9 cellular contexts compared by ENCODE assay signal in the genomic region with DNA sequence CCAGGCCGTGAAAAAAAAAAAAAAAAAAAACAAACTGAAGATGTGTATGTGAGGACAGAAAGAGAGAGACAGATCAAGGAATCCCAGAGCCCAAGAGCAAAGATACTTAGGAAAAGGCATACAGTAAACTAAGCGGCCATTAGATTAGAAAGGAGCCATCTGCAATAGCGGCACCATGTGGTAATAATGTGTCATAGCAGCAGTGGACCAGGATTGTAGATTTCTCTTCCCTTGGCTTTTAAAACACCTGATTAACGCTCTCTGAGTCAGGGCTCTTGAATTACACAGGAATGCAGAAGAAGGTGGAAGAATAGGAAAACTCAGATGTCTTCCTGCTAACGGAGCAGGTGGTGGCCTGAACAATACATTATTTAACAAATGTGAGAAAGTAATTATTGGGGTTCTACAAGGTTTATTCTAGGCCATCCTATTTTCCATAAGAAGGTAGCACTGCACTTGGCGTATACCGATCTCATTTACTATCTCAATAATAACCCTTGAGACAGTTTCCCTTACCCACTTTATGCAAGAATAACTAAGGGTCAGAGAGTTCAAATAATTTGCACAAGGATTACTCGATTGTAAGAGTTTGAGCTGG.
DNase-seq lines count a peak whose midpoint lies in the region; ATAC-seq and TF ChIP-seq lines count a peak whose summit lies in the region.
"Had no signal": no experiment of that assay in that cellular context is flagged by ENCODE, and none has a peak within 500 bp of the region (broad histone marks: within the 10 kb centered on the region; RNA-seq: fewer than 3 reads in every experiment).

No MANE protein-coding gene starts in this region.

- H3K4me1 ChIP-seq in GM23248 (ENCODE audit: insufficient read depth) (peaks cover 12% of the 10 kb centered on the region), Loucy (ENCODE audit: insufficient read depth, low read length, poor library complexity, severe bottlenecking) (no peaks in the 10 kb centered on the region)

- H3K27me3 ChIP-seq in GM23248 (replicated peaks; ENCODE audit: insufficient read depth): peaks cover 3% of the 10 kb centered on the region; the same call in 1 of the 2 replicates
- no peaks in the 10 kb centered on the region for H3K27me3 ChIP-seq in Loucy (ENCODE audit: insufficient read depth, low read length, poor library complexity, severe bottlenecking)

- H3K4me2 ChIP-seq in GM23248 (ENCODE audit: unreplicated experiment) (no peak overlapping the region), Loucy (ENCODE audit: low read depth, low read length, poor library complexity, severe bottlenecking) (no peak overlapping the region)

- no peak overlapping the region for H3K4me3 Mint-ChIP-seq in activated naive CD4-positive, alpha-beta T cell treated with anti-CD3 and anti-CD28 coated beads, Interleukin-2, amount 10 ng/mL, durations not matched to agents 7 days and 5 days
- H3K4me3 Mint-ChIP-seq in osteocyte (ENCODE audit: unreplicated experiment): no peak overlapping the region
- H3K4me3 Mint-ChIP-seq in activated CD8-positive, alpha-beta memory T cell treated with anti-CD3 and anti-CD28 coated beads, Interleukin-2, amount 10 ng/mL, durations not matched to agents 7 days and 5 days: no peak overlapping the region
- H3K4me3 Mint-ChIP-seq: central memory CD8-positive, alpha-beta T cell had no signal

- 26 to 27% methylated on average over 8 of the region's 8 CpGs for WGBS in GM23248 (ENCODE audit: low coverage in 1 of 2, low lambda C conversion rate in 2 of 2, missing lambda C conversion rate in 2 of 2), 2 experiments

- no peaks in the 10 kb centered on the region for H3K36me3 Mint-ChIP-seq in activated naive CD4-positive, alpha-beta T cell treated with anti-CD3 and anti-CD28 coated beads, Interleukin-2, amount 10 ng/mL, durations not matched to agents 7 days and 5 days
- H3K36me3 Mint-ChIP-seq in osteocyte (ENCODE audit: unreplicated experiment): no peaks in the 10 kb centered on the region
- H3K36me3 Mint-ChIP-seq in activated CD8-positive, alpha-beta memory T cell treated with anti-CD3 and anti-CD28 coated beads, Interleukin-2, amount 10 ng/mL, durations not matched to agents 7 days and 5 days: no peaks in the 10 kb centered on the region

- H2AFZ ChIP-seq in GM23248 (no peak overlapping the region), Loucy (ENCODE audit: low read length) (no peak overlapping the region)

- DNase-seq in activated naive CD4-positive, alpha-beta T cell treated with anti-CD3 and anti-CD28 coated beads, Interleukin-2, amount 10 ng/mL, durations not matched to agents 7 days and 5 days: peak; percentile 43
- no peak for DNase-seq in activated naive CD4-positive, alpha-beta T cell treated with Interleukin-2 at 50 U/mL for 16 hours
- DNase-seq in GM23248: peak; percentile 61
- peak; percentile 53 for DNase-seq in SW480 (ENCODE audit: low spot score)
- DNase-seq in fibroblast of pulmonary artery (ENCODE audit: low read depth): peak; percentile 69
- DNase-seq in osteocyte (ENCODE audit: extremely low spot score, unreplicated experiment): no peak
- DNase-seq in activated CD8-positive, alpha-beta memory T cell treated with anti-CD3 and anti-CD28 coated beads, Interleukin-2, amount 10 ng/mL, durations not matched to agents 7 days and 5 days: no peak

- H3K4me3 ChIP-seq in GM23248 (no peak overlapping the region), Loucy (ENCODE audit: low read length, poor library complexity, severe bottlenecking) (no peak overlapping the region), fibroblast of pulmonary artery (replicated peaks; ENCODE audit: low read depth, low read length) (no peak overlapping the region)

- H3K9me3 ChIP-seq in GM23248 (ENCODE audit: low read depth) (no peaks in the 10 kb centered on the region), Loucy (ENCODE audit: insufficient read depth, low read depth, low read length) (no peaks in the 10 kb centered on the region)

- H4K20me1 ChIP-seq in GM23248 (ENCODE audit: insufficient read depth): no peaks in the 10 kb centered on the region
- no peaks in the 10 kb centered on the region for H4K20me1 ChIP-seq in Loucy (ENCODE audit: insufficient read depth, low read length, poor library complexity, severe bottlenecking)

- H3K9me2 ChIP-seq in GM23248 (ENCODE audit: insufficient read depth): no peaks in the 10 kb centered on the region
- H3K9me2 ChIP-seq in Loucy (replicated peaks; ENCODE audit: low read depth, low read length): no peaks in the 10 kb centered on the region

- peaks cover 5% of the 10 kb centered on the region for H3K4me1 Mint-ChIP-seq in activated naive CD4-positive, alpha-beta T cell treated with anti-CD3 and anti-CD28 coated beads, Interleukin-2, amount 10 ng/mL, durations not matched to agents 7 days and 5 days
- H3K4me1 Mint-ChIP-seq in osteocyte (ENCODE audit: unreplicated experiment): peaks cover 12% of the 10 kb centered on the region
- no peaks in the 10 kb centered on the region for H3K4me1 Mint-ChIP-seq in activated CD8-positive, alpha-beta memory T cell treated with anti-CD3 and anti-CD28 coated beads, Interleukin-2, amount 10 ng/mL, durations not matched to agents 7 days and 5 days
- H3K4me1 Mint-ChIP-seq: central memory CD8-positive, alpha-beta T cell had no signal

- no peaks in the 10 kb centered on the region for H3F3A ChIP-seq in GM23248 (ENCODE audit: insufficient read depth)
- H3F3A ChIP-seq in Loucy (ENCODE audit: low read depth): no peaks in the 10 kb centered on the region

- H3K36me3 ChIP-seq in GM23248 (ENCODE audit: low read depth) (no peaks in the 10 kb centered on the region), Loucy (ENCODE audit: insufficient read depth, low read length) (no peaks in the 10 kb centered on the region)

- in situ Hi-C loops in GM23248 (cut with MboI): loop anchor here (10.0 to 25.0 kb wide), 2 partner anchors 261 to 1004 kb away; no protein-coding TSS in a partner anchor

- peak; percentile 84 for TF ChIP-seq CTCF in Loucy (conservative IDR thresholded peaks at IDR 0.05; ENCODE audit: low read length)
- TF ChIP-seq CTCF in fibroblast of pulmonary artery (IDR thresholded peaks at IDR 0.05; ENCODE audit: low read length, missing control alignments): peak; percentile 96
- TF ChIP-seq CTCF in osteocyte (IDR thresholded peaks at IDR 0.05): peak; percentile 87

- no peak overlapping the region for H3K27ac Mint-ChIP-seq in activated naive CD4-positive, alpha-beta T cell treated with anti-CD3 and anti-CD28 coated beads, Interleukin-2, amount 10 ng/mL, durations not matched to agents 7 days and 5 days
- no peak overlapping the region for H3K27ac Mint-ChIP-seq in osteocyte (ENCODE audit: unreplicated experiment)
- H3K27ac Mint-ChIP-seq in activated CD8-positive, alpha-beta memory T cell treated with anti-CD3 and anti-CD28 coated beads, Interleukin-2, amount 10 ng/mL, durations not matched to agents 7 days and 5 days: no peak overlapping the region

- no peaks in the 10 kb centered on the region for H3K79me2 ChIP-seq in GM23248 (ENCODE audit: insufficient read depth)
- no peaks in the 10 kb centered on the region for H3K79me2 ChIP-seq in Loucy (ENCODE audit: insufficient read depth, low read length)

- ATAC-seq in activated CD8-positive, alpha-beta memory T cell treated with anti-CD3 and anti-CD28 coated beads, Interleukin-2, amount 10 ng/mL, durations not matched to agents 7 days and 5 days: no peak

- no peaks in the 10 kb centered on the region for H3K27me3 Mint-ChIP-seq in activated naive CD4-positive, alpha-beta T cell treated with anti-CD3 and anti-CD28 coated beads, Interleukin-2, amount 10 ng/mL, durations not matched to agents 7 days and 5 days
- peaks cover 31% of the 10 kb centered on the region for H3K27me3 Mint-ChIP-seq in osteocyte (ENCODE audit: unreplicated experiment)
- H3K27me3 Mint-ChIP-seq in activated CD8-positive, alpha-beta memory T cell treated with anti-CD3 and anti-CD28 coated beads, Interleukin-2, amount 10 ng/mL, durations not matched to agents 7 days and 5 days: no peaks in the 10 kb centered on the region
- H3K27me3 Mint-ChIP-seq: central memory CD8-positive, alpha-beta T cell had no signal

- CTCF ChIA-PET in activated naive CD4-positive, alpha-beta T cell treated with anti-CD3 and anti-CD28 coated beads, Interleukin-2, amount 10 ng/mL, durations not matched to agents 7 days and 5 days (lab: Charles Lee): interaction anchor here (0.7 to 3.2 kb wide), 3 partner anchors 258 to 1327 kb away, joined by 3 to 24 read pairs (median 9); no protein-coding TSS in a partner anchor
- CTCF ChIA-PET in activated CD8-positive, alpha-beta memory T cell treated with anti-CD3 and anti-CD28 coated beads, Interleukin-2, amount 10 ng/mL, durations not matched to agents 7 days and 5 days (lab: Charles Lee): interaction anchor here (0.8 kb wide), 1 partner anchor 993 kb away, joined by 5 read pairs; no protein-coding TSS in a partner anchor

- no peaks in the 10 kb centered on the region for H3K9me3 Mint-ChIP-seq in activated naive CD4-positive, alpha-beta T cell treated with anti-CD3 and anti-CD28 coated beads, Interleukin-2, amount 10 ng/mL, durations not matched to agents 7 days and 5 days
- peaks cover 2% of the 10 kb centered on the region for H3K9me3 Mint-ChIP-seq in osteocyte (ENCODE audit: unreplicated experiment)
- H3K9me3 Mint-ChIP-seq in activated CD8-positive, alpha-beta memory T cell treated with anti-CD3 and anti-CD28 coated beads, Interleukin-2, amount 10 ng/mL, durations not matched to agents 7 days and 5 days (ENCODE audit: low read depth): no peaks in the 10 kb centered on the region
- H3K9me3 Mint-ChIP-seq: central memory CD8-positive, alpha-beta T cell had no signal

- no peak overlapping the region for H3K27ac ChIP-seq in GM23248

- no peak overlapping the region for H3K9ac ChIP-seq in GM23248
- no peak overlapping the region for H3K9ac ChIP-seq in Loucy (ENCODE audit: low read depth, low read length, poor library complexity, severe bottlenecking)

Comparison
In these comparisons a context has a peak if more than half of its experiments do, and no peak if none do; other contexts are left out.
1. DNase-seq: peak in activated naive CD4-positive, alpha-beta T cell treated with anti-CD3 and anti-CD28 coated beads, Interleukin-2, amount 10 ng/mL, durations not matched to agents 7 days and 5 days (single experiment), GM23248 (single experiment), SW480 (single experiment) and fibroblast of pulmonary artery (single experiment); none in activated naive CD4-positive, alpha-beta T cell treated with Interleukin-2 at 50 U/mL for 16 hours (single experiment), osteocyte (single experiment) and activated CD8-positive, alpha-beta memory T cell treated with anti-CD3 and anti-CD28 coated beads, Interleukin-2, amount 10 ng/mL, durations not matched to agents 7 days and 5 days (single experiment).
2. Peak in every context shown above with its lines, with median percentiles within 50 percentile points of each other: CTCF ChIP-seq.